Comparison of ENCODE assay signal across 8 cellular contexts in the genomic region with DNA sequence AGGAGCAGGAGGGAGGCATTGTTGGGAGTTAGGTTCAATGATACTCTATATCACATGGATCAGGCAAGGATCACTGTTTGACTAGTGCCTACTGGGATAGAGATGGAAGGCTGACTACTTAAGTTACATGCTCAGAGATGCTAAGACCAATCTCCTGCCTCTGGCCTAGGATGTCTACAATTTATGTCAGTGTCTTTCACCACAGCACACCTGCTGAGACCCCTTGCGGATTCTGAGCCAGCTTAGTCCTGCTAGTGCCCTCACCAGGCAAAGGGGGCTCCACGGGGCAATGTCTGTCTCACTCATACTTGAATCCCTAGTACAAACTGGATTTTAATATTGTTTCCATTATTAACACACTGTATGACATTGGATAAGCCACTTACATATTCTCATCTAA.
"Had no signal": no experiment of that assay in that cellular context is flagged by ENCODE, and none has a peak within 500 bp of the region (broad histone marks: within the 10 kb centered on the region; RNA-seq: fewer than 3 reads in every experiment).

No MANE protein-coding gene starts in this region.

- H3K4me3 Mint-ChIP-seq: HFFc6 had no signal

- ATAC-seq: HCT116, K562 had no signal

- FAIRE-seq: K562 had no signal

- DNase-seq: H7, HFFc6, IMR-90, KG1 had no signal

- H3K27ac Mint-ChIP-seq: HFFc6 had no signal

- H3K4me1 ChIP-seq: HAP-1 had no signal

- H3K4me3 ChIP-seq: HAP-1, K562 had no signal

- H3K9me3 Mint-ChIP-seq: HFFc6 had no signal

- H3K27ac ChIP-seq: HL-60 had no signal

- H3K9me3 ChIP-seq: HAP-1 had no signal

- H3K36me3 ChIP-seq: HAP-1 had no signal
